Comparison of ENCODE assay signal across 11 cellular contexts in the genomic region with DNA sequence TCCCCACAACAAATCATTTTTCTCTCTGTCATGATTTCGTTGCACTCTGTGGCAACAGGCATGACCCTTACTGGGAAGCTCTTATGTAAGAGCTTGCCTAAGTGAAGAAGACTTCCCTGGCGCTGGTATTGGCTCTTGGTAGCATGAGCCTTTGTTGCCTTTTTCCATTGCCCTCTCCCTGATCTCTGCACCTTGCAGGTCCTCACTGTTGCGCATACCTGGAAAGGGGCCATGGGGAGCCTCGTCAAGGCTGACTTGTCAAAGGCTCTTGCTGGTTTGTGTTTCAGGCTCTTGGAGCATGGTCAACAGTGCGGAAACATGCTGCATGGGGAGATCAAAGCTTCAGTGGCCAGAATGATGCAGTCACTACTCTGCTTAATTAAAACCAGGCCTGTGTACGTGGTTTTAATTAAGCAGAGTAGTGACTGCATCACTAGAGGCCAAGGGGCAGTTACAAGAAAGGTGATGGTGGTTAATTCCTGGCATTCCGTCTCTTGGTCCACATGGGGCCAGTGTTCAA.
A peak's percentile ranks its signal among the peaks of the same experiment; 100 is the strongest.
DNase-seq lines count a peak whose midpoint lies in the region; ATAC-seq and TF ChIP-seq lines count a peak whose summit lies in the region.
"Had no signal": no experiment of that assay in that cellular context is flagged by ENCODE, and none has a peak within 500 bp of the region (broad histone marks: within the 10 kb centered on the region; RNA-seq: fewer than 3 reads in every experiment).

No MANE protein-coding gene starts in this region.

- no peak for TF ChIP-seq CTCF in vagina (IDR thresholded peaks at IDR 0.05)

- no peaks in the 10 kb centered on the region for H3K4me1 ChIP-seq in vagina

- H3K27ac ChIP-seq in vagina = no peak overlapping the region

- no peaks in the 10 kb centered on the region for H3K9me3 ChIP-seq in vagina

- DNase-seq in ACHN (peak; percentile 8), GOT3 (lab: John Stamatoyannopoulos, UW) (peak; percentile 2), RPMI7951 (ENCODE audit: low read depth) (peak; percentile 80), iPS-NIHi11 (ENCODE audit: low spot score) (peak; percentile 42), vagina (ENCODE audit: extremely low spot score in 2 of 2) (no peak), cerebellum (ENCODE audit: low spot score) (no peak)
- no peak for DNase-seq in stimulated activated naive CD4-positive, alpha-beta T cell treated with Interleukin-2 at 50 U/mL for 16 hours (lab: John Stamatoyannopoulos, UW)
- DNase-seq: activated naive CD8-positive, alpha-beta T cell treated with anti-CD3 and anti-CD28 coated beads, Interleukin-2, amount 10 ng/mL, durations not matched to agents 7 days and 5 days; right cardiac atrium; T1000 had no signal

- no peak overlapping the region for H3K4me3 ChIP-seq in vagina

- in situ Hi-C loops in ACHN (cut with HindIII; ENCODE audit: low pct_ligation_motif_present, low pct_unique_long_range_greater_than_20kb, low sequenced_read_pairs) = no loop called here

- H3K36me3 ChIP-seq in vagina = no peaks in the 10 kb centered on the region

- ATAC-seq in HG02981 (IDR thresholded peaks at IDR 0.05; ENCODE audit: unreplicated experiment) = no peak
- ATAC-seq: right cardiac atrium had no signal

- no peaks in the 10 kb centered on the region for H3K27me3 ChIP-seq in vagina

- intact Hi-C loops in vagina (cut with DNase I) = no loop called here

- no peak for TF ChIP-seq POLR2A in vagina (IDR thresholded peaks at IDR 0.05)

Comparison
In these comparisons a context has a peak if more than half of its experiments do, and no peak if none do; other contexts are left out.
1. DNase-seq: peak in ACHN (single experiment), GOT3 (single experiment), RPMI7951 (single experiment) and iPS-NIHi11 (single experiment); none in vagina (0 of 2), stimulated activated naive CD4-positive, alpha-beta T cell treated with Interleukin-2 at 50 U/mL for 16 hours (single experiment) and cerebellum (single experiment).